15 cellular contexts compared by ENCODE assay signal in the genomic region with DNA sequence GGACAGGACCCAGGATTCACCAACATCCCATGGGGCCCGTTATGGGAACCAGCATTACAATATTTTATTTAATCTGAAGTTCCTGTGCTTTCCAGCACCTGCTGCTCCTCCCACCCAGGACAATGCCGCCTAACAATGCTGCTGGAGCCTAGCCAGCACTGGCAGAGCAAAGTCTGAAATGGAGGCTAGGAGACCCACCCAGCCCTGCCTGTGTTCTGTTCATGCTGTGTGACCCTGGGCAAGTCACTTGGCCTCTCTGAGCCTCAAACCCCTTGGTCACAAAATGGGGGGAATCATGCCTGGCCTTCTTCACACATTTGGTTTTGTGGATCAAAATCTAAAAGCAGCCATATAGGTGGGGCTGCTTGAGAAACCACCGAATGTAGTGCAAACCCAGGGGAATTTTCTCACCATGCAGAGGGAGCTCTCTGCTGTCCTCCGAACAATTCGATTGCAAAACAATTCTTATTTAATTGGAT. TPM values are rescaled to one million over a fixed set of nuclear protein-coding genes. Genes with fewer than 3 reads are reported as not detected.
A peak's percentile ranks its signal among the peaks of the same experiment; 100 is the strongest.
DNase-seq lines count a peak whose midpoint lies in the region; ATAC-seq and TF ChIP-seq lines count a peak whose summit lies in the region.
"Had no signal": no experiment of that assay in that cellular context is flagged by ENCODE, and none has a peak within 500 bp of the region (broad histone marks: within the 10 kb centered on the region; RNA-seq: fewer than 3 reads in every experiment).

No MANE protein-coding gene starts in this region.

- H3K27ac ChIP-seq in Panc1 (ENCODE audit: low read length), result no peak overlapping the region
- no peak overlapping the region for H3K27ac ChIP-seq in right cardiac atrium (ENCODE audit: low read length)
- H3K27ac ChIP-seq: esophagus squamous epithelium, heart left ventricle, RWPE1 had no signal

- peak; percentile 80 for DNase-seq in COLO668 (lab: John Stamatoyannopoulos, UW; ENCODE audit: unreplicated experiment)
- DNase-seq in DMS53 treated with DMSO at 0.1 percent for 48 hours (lab: John Stamatoyannopoulos, UW; ENCODE audit: unreplicated experiment), result peak; percentile 18
- no peak for DNase-seq in Panc1 (ENCODE audit: low read depth, low spot score)
- peak; percentile 72 for DNase-seq in mucosa of gallbladder (ENCODE audit: low spot score)
- DNase-seq in AG08395 (ENCODE audit: low spot score), result no peak
- DNase-seq in right cardiac atrium, result no peak
- DNase-seq: activated CD4-positive, alpha-beta T cell treated with anti-CD3 and anti-CD28 coated beads for 48 hours; activated T-cell treated with anti-CD3 and anti-CD28 coated beads, Interleukin-2, amount 50 U/mL, for 72 hours; anterior cingulate cortex; CD4-positive, alpha-beta T cell; cortex of kidney; esophagus squamous epithelium; heart left ventricle had no signal

- POLR2A ChIA-PET in Panc1 (lab: Charles Lee), result no interaction called here

- H3K36me3 ChIP-seq in Panc1 (ENCODE audit: control insufficient read depth, insufficient read depth, low read length), result no peaks in the 10 kb centered on the region
- H3K36me3 ChIP-seq: esophagus squamous epithelium, heart left ventricle had no signal

- intact Hi-C loops in Panc1 (cut with micrococcal nuclease; ENCODE audit: unreplicated experiment), result no loop called here
- intact Hi-C loops in right cardiac atrium (cut with DNase I), result no loop called here

- CTCF ChIA-PET in Panc1 (lab: Charles Lee), result interaction anchor here (0.6 kb wide), 1 partner anchor 50 kb away, joined by 7 read pairs; no protein-coding TSS in a partner anchor

- H3K4me3 ChIP-seq in Panc1 (ENCODE audit: low read depth in 2 of 2, low read length in 2 of 2) (no peak overlapping the region), right cardiac atrium (ENCODE audit: low read length) (no peak overlapping the region)
- H3K4me3 ChIP-seq: esophagus squamous epithelium, heart left ventricle had no signal

- no TSS peak for BruUV-seq in Panc1 (replicated peaks; lab: Mats Ljungman, UMichigan)

- peaks cover 8% of the 10 kb centered on the region for H3K4me1 ChIP-seq in Panc1 (ENCODE audit: control insufficient read depth, insufficient read depth, low read length)
- H3K4me1 ChIP-seq in right cardiac atrium (ENCODE audit: control insufficient read depth, insufficient read depth, low read length), result no peaks in the 10 kb centered on the region
- H3K4me1 ChIP-seq: esophagus squamous epithelium, heart left ventricle had no signal

- in situ Hi-C loops in Panc1 (cut with HindIII; ENCODE audit: low pct_unique_long_range_greater_than_20kb, low sequenced_read_pairs), result no loop called here

- no peak for TF ChIP-seq CTCF in Panc1 (IDR thresholded peaks at IDR 0.05)

- 66% methylated on average over 5 of the region's 5 CpGs for WGBS in right cardiac atrium

- peak; percentile 54 for ATAC-seq in Panc1
- no peak for ATAC-seq in GM18519 (IDR thresholded peaks at IDR 0.05; ENCODE audit: low FRiP score, unreplicated experiment)
- no peak for ATAC-seq in right cardiac atrium
- ATAC-seq: activated T-cell treated with anti-CD3 and anti-CD28 coated beads, Interleukin-2, amount 50 U/mL, for 72 hours; heart left ventricle had no signal

- peaks cover 11% of the 10 kb centered on the region for H3K27me3 ChIP-seq in Panc1 (ENCODE audit: control insufficient read depth, insufficient read depth, low read length)
- H3K27me3 ChIP-seq in right cardiac atrium (ENCODE audit: control insufficient read depth, insufficient read depth), result no peaks in the 10 kb centered on the region

- H3K9me3 ChIP-seq in Panc1 (ENCODE audit: control insufficient read depth, insufficient read depth, low read depth, low read length), result no peaks in the 10 kb centered on the region
- H3K9me3 ChIP-seq in right cardiac atrium (ENCODE audit: control insufficient read depth, low read length), result no peaks in the 10 kb centered on the region

RNA-seq across cellular contexts. Expression of a gene that starts 38.5 kb away (rescaled TPM):
- 159 TPM for total RNA-seq in Panc1 (2021; ENCODE audit: unreplicated experiment)
- 135 TPM for polyA plus RNA-seq in Panc1 (2012; ENCODE audit: insufficient read length)
- total RNA-seq in mucosa of gallbladder, result 48.7 TPM
- total RNA-seq in right cardiac atrium, result 10 to 100 TPM; 35.2 to 47.9 (median 39.8) TPM
- polyA plus RNA-seq in right cardiac atrium, result 17.3 TPM

Comparison
In these comparisons a context has a peak if more than half of its experiments do, and no peak if none do; other contexts are left out.
1. DNase-seq: peak in COLO668 (single experiment), DMS53 treated with DMSO at 0.1 percent for 48 hours (single experiment) and mucosa of gallbladder (single experiment); none in Panc1 (single experiment), AG08395 (single experiment) and right cardiac atrium (0 of 3).